1 cellular context compared by ENCODE assay signal in the genomic region with DNA sequence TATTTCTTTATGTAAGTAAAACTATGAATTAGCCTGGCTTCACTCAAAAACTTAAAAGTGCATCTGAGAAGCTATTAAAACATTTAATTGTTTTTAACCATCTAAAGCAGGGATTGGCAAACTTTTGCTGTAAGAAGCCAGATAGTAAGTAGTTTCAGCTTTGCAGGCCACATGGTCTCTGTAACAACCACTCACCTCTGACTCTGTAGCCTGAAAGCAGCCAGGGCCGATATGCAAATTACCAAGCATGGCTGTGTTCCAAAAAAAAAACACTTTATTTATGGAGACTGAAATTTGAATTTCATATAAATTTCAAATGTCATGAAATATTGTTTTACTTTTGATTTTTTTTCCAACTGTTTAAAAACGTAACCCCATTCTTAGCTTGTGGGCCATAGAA.
TF ChIP-seq lines count a peak whose summit lies in the region.

No MANE protein-coding gene starts in this region.

TF ChIP-seq in K562, 482 proteins besides CTCF, POLR2A, EP300 and RAD21:
- TF ChIP-seq CCAR2 (IDR thresholded peaks at IDR 0.05; ENCODE audit: low read depth, low read length) (no peak), XRCC5 (IDR thresholded peaks at IDR 0.05; ENCODE audit: low read depth, low read length) (no peak), MEIS2 (IDR thresholded peaks at IDR 0.05; ENCODE audit: partially characterized antibody) (no peak), ZNF174 (CRISPR knock-in tag; IDR thresholded peaks at IDR 0.05) (no peak), TCFL5 (CRISPR knock-in tag; conservative IDR thresholded peaks at IDR 0.05) (no peak), MBD2 (IDR thresholded peaks at IDR 0.05; ENCODE audit: borderline replicate concordance, low read depth) (no peak)
- TF ChIP-seq, protein P1, sequence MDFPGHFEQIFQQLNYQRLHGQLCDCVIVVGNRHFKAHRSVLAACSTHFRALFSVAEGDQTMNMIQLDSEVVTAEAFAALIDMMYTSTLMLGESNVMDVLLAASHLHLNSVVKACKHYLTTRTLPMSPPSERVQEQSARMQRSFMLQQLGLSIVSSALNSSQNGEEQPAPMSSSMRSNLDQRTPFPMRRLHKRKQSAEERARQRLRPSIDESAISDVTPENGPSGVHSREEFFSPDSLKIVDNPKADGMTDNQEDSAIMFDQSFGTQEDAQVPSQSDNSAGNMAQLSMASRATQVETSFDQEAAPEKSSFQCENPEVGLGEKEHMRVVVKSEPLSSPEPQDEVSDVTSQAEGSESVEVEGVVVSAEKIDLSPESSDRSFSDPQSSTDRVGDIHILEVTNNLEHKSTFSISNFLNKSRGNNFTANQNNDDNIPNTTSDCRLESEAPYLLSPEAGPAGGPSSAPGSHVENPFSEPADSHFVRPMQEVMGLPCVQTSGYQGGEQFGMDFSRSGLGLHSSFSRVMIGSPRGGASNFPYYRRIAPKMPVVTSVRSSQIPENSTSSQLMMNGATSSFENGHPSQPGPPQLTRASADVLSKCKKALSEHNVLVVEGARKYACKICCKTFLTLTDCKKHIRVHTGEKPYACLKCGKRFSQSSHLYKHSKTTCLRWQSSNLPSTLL (IDR thresholded peaks at IDR 0.05) = no peak
- TF ChIP-seq, protein P2, sequence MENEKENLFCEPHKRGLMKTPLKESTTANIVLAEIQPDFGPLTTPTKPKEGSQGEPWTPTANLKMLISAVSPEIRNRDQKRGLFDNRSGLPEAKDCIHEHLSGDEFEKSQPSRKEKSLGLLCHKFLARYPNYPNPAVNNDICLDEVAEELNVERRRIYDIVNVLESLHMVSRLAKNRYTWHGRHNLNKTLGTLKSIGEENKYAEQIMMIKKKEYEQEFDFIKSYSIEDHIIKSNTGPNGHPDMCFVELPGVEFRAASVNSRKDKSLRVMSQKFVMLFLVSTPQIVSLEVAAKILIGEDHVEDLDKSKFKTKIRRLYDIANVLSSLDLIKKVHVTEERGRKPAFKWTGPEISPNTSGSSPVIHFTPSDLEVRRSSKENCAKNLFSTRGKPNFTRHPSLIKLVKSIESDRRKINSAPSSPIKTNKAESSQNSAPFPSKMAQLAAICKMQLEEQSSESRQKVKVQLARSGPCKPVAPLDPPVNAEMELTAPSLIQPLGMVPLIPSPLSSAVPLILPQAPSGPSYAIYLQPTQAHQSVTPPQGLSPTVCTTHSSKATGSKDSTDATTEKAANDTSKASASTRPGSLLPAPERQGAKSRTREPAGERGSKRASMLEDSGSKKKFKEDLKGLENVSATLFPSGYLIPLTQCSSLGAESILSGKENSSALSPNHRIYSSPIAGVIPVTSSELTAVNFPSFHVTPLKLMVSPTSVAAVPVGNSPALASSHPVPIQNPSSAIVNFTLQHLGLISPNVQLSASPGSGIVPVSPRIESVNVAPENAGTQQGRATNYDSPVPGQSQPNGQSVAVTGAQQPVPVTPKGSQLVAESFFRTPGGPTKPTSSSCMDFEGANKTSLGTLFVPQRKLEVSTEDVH (IDR thresholded peaks at IDR 0.05; ENCODE audit: low read depth, partially characterized antibody) = no peak
- TF ChIP-seq, protein P3, sequence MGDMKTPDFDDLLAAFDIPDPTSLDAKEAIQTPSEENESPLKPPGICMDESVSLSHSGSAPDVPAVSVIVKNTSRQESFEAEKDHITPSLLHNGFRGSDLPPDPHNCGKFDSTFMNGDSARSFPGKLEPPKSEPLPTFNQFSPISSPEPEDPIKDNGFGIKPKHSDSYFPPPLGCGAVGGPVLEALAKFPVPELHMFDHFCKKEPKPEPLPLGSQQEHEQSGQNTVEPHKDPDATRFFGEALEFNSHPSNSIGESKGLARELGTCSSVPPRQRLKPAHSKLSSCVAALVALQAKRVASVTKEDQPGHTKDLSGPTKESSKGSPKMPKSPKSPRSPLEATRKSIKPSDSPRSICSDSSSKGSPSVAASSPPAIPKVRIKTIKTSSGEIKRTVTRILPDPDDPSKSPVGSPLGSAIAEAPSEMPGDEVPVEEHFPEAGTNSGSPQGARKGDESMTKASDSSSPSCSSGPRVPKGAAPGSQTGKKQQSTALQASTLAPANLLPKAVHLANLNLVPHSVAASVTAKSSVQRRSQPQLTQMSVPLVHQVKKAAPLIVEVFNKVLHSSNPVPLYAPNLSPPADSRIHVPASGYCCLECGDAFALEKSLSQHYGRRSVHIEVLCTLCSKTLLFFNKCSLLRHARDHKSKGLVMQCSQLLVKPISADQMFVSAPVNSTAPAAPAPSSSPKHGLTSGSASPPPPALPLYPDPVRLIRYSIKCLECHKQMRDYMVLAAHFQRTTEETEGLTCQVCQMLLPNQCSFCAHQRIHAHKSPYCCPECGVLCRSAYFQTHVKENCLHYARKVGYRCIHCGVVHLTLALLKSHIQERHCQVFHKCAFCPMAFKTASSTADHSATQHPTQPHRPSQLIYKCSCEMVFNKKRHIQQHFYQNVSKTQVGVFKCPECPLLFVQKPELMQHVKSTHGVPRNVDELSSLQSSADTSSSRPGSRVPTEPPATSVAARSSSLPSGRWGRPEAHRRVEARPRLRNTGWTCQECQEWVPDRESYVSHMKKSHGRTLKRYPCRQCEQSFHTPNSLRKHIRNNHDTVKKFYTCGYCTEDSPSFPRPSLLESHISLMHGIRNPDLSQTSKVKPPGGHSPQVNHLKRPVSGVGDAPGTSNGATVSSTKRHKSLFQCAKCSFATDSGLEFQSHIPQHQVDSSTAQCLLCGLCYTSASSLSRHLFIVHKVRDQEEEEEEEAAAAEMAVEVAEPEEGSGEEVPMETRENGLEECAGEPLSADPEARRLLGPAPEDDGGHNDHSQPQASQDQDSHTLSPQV (IDR thresholded peaks at IDR 0.05) = no peak
